In genomic region chr10:84026821-84027257, GRCh38 we compare ENCODE assay signal across 8 cellular contexts.
DNase-seq lines count a peak whose midpoint lies in the region; TF ChIP-seq lines count a peak whose summit lies in the region.

No MANE protein-coding gene starts in this region.

- H2BK20ac ChIP-seq in H9 (ENCODE audit: low read depth, low read length, poor library complexity, severe bottlenecking), result no peak overlapping the region

- DNase-seq in Caki2 (ENCODE audit: low read depth) (peak; percentile 16), H9 (peak; percentile 45), RWPE1 (ENCODE audit: low spot score) (peak; percentile 30), iPS-NIHi11 (ENCODE audit: low spot score) (peak; percentile 50), H4 (ENCODE audit: low spot score) (no peak), GDM1 (lab: John Stamatoyannopoulos, UW) (no peak), inferior parietal cortex (ENCODE audit: extremely low spot score) (no peak)
- DNase-seq in CD8-positive, alpha-beta memory T cell, result no peak

- H2AK5ac ChIP-seq in H9 (ENCODE audit: insufficient read length, low read length), result no peak overlapping the region

- H3K14ac ChIP-seq in H9 (ENCODE audit: insufficient read depth, low read length), result no peak overlapping the region

- peak; percentile 85 for TF ChIP-seq CTCF in H9 (conservative IDR thresholded peaks at IDR 0.05)
- peak; percentile 73 for TF ChIP-seq CTCF in RWPE1 (conservative IDR thresholded peaks at IDR 0.05; ENCODE audit: low read depth)

- no peak overlapping the region for H2BK120ac ChIP-seq in H9 (ENCODE audit: low read depth, low read length, poor library complexity, severe bottlenecking)

- H3K27me3 Mint-ChIP-seq in H9 (ENCODE audit: low read depth), result no peaks in the 10 kb centered on the region; the same call in 1 of the 2 replicates
- H3K27me3 Mint-ChIP-seq in CD8-positive, alpha-beta memory T cell, result no peaks in the 10 kb centered on the region

- no peak overlapping the region for H3K4ac ChIP-seq in H9 (ENCODE audit: low read depth, low read length)

- no peak overlapping the region for H2BK12ac ChIP-seq in H9 (ENCODE audit: insufficient read length, low read depth, low read length)

- peaks cover 0 to 3% (median 2%) of the 10 kb centered on the region in 3 experiments; a peak in 4 of 7 replicates for H3K36me3 Mint-ChIP-seq in H9 (ENCODE audit: insufficient read depth in 1 of 3, low read depth in 3 of 3)
- H3K36me3 Mint-ChIP-seq in CD8-positive, alpha-beta memory T cell, result peaks cover 0 to 3% (median 0%) of the 10 kb centered on the region in 3 donors

- CTCF ChIA-PET in RWPE1 (lab: Yijun Ruan, JAX), result interaction anchor here (0.5 to 1.2 kb wide), 39 partner anchors 9 to 1692 kb away, joined by 3 to 9 read pairs (median 3); no protein-coding TSS in a partner anchor
- CTCF ChIA-PET in CD8-positive, alpha-beta memory T cell (lab: Charles Lee), result interaction anchor here (0.8 kb wide), 1 partner anchor 10 kb away, joined by 3 read pairs; no protein-coding TSS in a partner anchor

- H4K5ac ChIP-seq in H9 (ENCODE audit: insufficient read length, low read depth, low read length), result no peak overlapping the region

- H3K18ac ChIP-seq in H9 (ENCODE audit: insufficient read length, low read depth, low read length), result no peak overlapping the region

- H3K27ac Mint-ChIP-seq in H9, result no peak overlapping the region
- no peak overlapping the region for H3K27ac Mint-ChIP-seq in CD8-positive, alpha-beta memory T cell

- H3K56ac ChIP-seq in H9 (ENCODE audit: insufficient read length, low read depth, low read length), result no peak overlapping the region

- H3K9ac ChIP-seq in H9 (ENCODE audit: extremely low read depth, insufficient read length, low read length), result no peak overlapping the region

- no peaks in the 10 kb centered on the region for H3K79me1 ChIP-seq in H9 (ENCODE audit: insufficient read depth, low read depth, low read length, poor library complexity, severe bottlenecking)

- no peaks in the 10 kb centered on the region for H3K4me1 Mint-ChIP-seq in H9
- H3K4me1 Mint-ChIP-seq in CD8-positive, alpha-beta memory T cell, result peaks cover 0 to 1% (median 0%) of the 10 kb centered on the region in 3 donors

- in situ Hi-C loops in Caki2 (cut with HindIII; ENCODE audit: low pct_unique_long_range_greater_than_20kb, low sequenced_read_pairs), result no loop called here

- no peaks in the 10 kb centered on the region for H3K27me3 ChIP-seq in H9 (ENCODE audit: insufficient read depth, low read length)
- H3K27me3 ChIP-seq in CD8-positive, alpha-beta memory T cell (ENCODE audit: insufficient read depth, low read length, poor library complexity, severe bottlenecking), result no peaks in the 10 kb centered on the region

- H3K79me2 ChIP-seq in H9 (ENCODE audit: insufficient read depth, low read length), result no peaks in the 10 kb centered on the region

- H4K8ac ChIP-seq in H9 (replicated peaks; ENCODE audit: insufficient read length, low read depth, low read length), result no peak overlapping the region

- H3K27ac ChIP-seq in H9 (ENCODE audit: insufficient read length, low read depth, low read length) (no peak overlapping the region), RWPE1 (no peak overlapping the region)
- no peak overlapping the region for H3K27ac ChIP-seq in CD8-positive, alpha-beta memory T cell (ENCODE audit: low read depth, low read length)

- no peak overlapping the region for H2BK15ac ChIP-seq in H9 (ENCODE audit: low read depth, low read length)

- H3K23me2 ChIP-seq in H9 (ENCODE audit: insufficient read length, low read depth, low read length, poor library complexity, severe bottlenecking), result no peaks in the 10 kb centered on the region

- H3T11ph ChIP-seq in H9 (ENCODE audit: low read length), result no peak overlapping the region

- H3K9me3 ChIP-seq in H9 (ENCODE audit: control insufficient read depth, low read depth, low read length), result no peaks in the 10 kb centered on the region
- H3K9me3 ChIP-seq in CD8-positive, alpha-beta memory T cell (ENCODE audit: low read length), result no peaks in the 10 kb centered on the region

- H4K91ac ChIP-seq in H9 (ENCODE audit: insufficient read length, low read depth, low read length), result no peak overlapping the region

- H3K4me3 Mint-ChIP-seq in H9, result no peak overlapping the region
- no peak overlapping the region for H3K4me3 Mint-ChIP-seq in CD8-positive, alpha-beta memory T cell

- H4K20me1 ChIP-seq in H9 (ENCODE audit: control insufficient read depth, insufficient read depth, insufficient read length), result no peaks in the 10 kb centered on the region

- H3K36me3 ChIP-seq in CD8-positive, alpha-beta memory T cell (ENCODE audit: insufficient read depth, low read length), result no peaks in the 10 kb centered on the region

- no peak overlapping the region for H2AFZ ChIP-seq in H9 (ENCODE audit: low read length)

- no peak overlapping the region for H3K23ac ChIP-seq in H9 (ENCODE audit: insufficient read length, low read depth, low read length)

- POLR2A ChIA-PET in RWPE1 (lab: Yijun Ruan, JAX; ENCODE audit: low non-redundant PET), result no interaction called here
- POLR2A ChIA-PET in CD8-positive, alpha-beta memory T cell (lab: Charles Lee), result no interaction called here

- peaks cover 18 to 31% of the 10 kb centered on the region in 2 experiments for H3K9me3 Mint-ChIP-seq in H9
- peaks cover 0 to 22% (median 15%) of the 10 kb centered on the region in 5 donors for H3K9me3 Mint-ChIP-seq in CD8-positive, alpha-beta memory T cell

- H3K4me3 ChIP-seq in CD8-positive, alpha-beta memory T cell (ENCODE audit: low read length), result no peak overlapping the region

- no peak overlapping the region for H3K4me2 ChIP-seq in H9 (ENCODE audit: insufficient read depth, insufficient read length, low read length)

- no peak overlapping the region for H2BK5ac ChIP-seq in H9 (ENCODE audit: insufficient read length, low read length)

- no peaks in the 10 kb centered on the region for H3K4me1 ChIP-seq in H9 (ENCODE audit: insufficient read depth, low read length)
- no peaks in the 10 kb centered on the region for H3K4me1 ChIP-seq in CD8-positive, alpha-beta memory T cell (ENCODE audit: insufficient read depth, low read length)

Comparison
In these comparisons a context has a peak if more than half of its experiments do, and no peak if none do; other contexts are left out.
1. DNase-seq: peak in Caki2 (single experiment), H9 (single experiment), RWPE1 (single experiment) and iPS-NIHi11 (single experiment); none in H4 (single experiment), GDM1 (single experiment), CD8-positive, alpha-beta memory T cell (0 of 5) and inferior parietal cortex (single experiment).